Comparison of ENCODE assay signal across 1 cellular context in the genomic region with DNA sequence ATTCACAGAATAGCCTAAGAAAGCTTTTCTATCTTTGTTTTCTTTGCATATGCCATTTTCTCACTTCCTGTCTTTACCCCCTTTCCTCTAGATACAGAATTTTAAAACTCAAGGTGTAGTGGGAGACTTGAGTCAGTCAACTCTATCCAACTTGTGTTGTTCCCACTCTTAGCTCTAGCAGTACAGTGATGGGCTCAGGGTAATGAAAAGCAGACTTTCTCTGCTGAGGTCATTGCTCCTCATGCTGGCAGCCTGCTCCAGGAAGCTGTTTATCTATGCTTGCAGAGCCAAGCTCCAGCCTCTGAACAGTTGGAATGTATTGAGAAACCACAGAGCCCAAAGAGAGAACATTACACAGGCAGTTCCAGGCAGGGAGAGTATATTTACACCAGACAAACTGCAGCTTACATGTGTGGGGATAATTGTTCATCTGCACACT.
TF ChIP-seq lines count a peak whose summit lies in the region.

No MANE protein-coding gene starts in this region.

TF ChIP-seq in HepG2, 621 proteins besides CTCF, POLR2A, EP300 and RAD21 (continued from another document and continues in another):
- TF ChIP-seq, protein P1, sequence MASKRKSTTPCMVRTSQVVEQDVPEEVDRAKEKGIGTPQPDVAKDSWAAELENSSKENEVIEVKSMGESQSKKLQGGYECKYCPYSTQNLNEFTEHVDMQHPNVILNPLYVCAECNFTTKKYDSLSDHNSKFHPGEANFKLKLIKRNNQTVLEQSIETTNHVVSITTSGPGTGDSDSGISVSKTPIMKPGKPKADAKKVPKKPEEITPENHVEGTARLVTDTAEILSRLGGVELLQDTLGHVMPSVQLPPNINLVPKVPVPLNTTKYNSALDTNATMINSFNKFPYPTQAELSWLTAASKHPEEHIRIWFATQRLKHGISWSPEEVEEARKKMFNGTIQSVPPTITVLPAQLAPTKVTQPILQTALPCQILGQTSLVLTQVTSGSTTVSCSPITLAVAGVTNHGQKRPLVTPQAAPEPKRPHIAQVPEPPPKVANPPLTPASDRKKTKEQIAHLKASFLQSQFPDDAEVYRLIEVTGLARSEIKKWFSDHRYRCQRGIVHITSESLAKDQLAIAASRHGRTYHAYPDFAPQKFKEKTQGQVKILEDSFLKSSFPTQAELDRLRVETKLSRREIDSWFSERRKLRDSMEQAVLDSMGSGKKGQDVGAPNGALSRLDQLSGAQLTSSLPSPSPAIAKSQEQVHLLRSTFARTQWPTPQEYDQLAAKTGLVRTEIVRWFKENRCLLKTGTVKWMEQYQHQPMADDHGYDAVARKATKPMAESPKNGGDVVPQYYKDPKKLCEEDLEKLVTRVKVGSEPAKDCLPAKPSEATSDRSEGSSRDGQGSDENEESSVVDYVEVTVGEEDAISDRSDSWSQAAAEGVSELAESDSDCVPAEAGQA (IDR thresholded peaks at IDR 0.05; ENCODE audit: low read depth): no peak
- TF ChIP-seq, protein P1 (CRISPR knock-in tag; IDR thresholded peaks at IDR 0.05; ENCODE audit: borderline replicate concordance): no peak
- no peak for TF ChIP-seq ATAD3A (CRISPR knock-in tag; IDR thresholded peaks at IDR 0.05)
- TF ChIP-seq ZBTB20 (CRISPR knock-in tag; IDR thresholded peaks at IDR 0.05; ENCODE audit: borderline replicate concordance, low read depth): no peak
- TF ChIP-seq ZNF343 (CRISPR knock-in tag; IDR thresholded peaks at IDR 0.05): no peak
- no peak for TF ChIP-seq ZKSCAN5 (CRISPR knock-in tag; IDR thresholded peaks at IDR 0.05)
- no peak for TF ChIP-seq ETV6 (CRISPR knock-in tag; conservative IDR thresholded peaks at IDR 0.05)
- TF ChIP-seq FOXP1 (IDR thresholded peaks at IDR 0.05): no peak
- peak; percentile 54; the same call in 1 of the 2 replicates for TF ChIP-seq FOXP1 (CRISPR knock-in tag; IDR thresholded peaks at IDR 0.05)
- TF ChIP-seq, protein P2, sequence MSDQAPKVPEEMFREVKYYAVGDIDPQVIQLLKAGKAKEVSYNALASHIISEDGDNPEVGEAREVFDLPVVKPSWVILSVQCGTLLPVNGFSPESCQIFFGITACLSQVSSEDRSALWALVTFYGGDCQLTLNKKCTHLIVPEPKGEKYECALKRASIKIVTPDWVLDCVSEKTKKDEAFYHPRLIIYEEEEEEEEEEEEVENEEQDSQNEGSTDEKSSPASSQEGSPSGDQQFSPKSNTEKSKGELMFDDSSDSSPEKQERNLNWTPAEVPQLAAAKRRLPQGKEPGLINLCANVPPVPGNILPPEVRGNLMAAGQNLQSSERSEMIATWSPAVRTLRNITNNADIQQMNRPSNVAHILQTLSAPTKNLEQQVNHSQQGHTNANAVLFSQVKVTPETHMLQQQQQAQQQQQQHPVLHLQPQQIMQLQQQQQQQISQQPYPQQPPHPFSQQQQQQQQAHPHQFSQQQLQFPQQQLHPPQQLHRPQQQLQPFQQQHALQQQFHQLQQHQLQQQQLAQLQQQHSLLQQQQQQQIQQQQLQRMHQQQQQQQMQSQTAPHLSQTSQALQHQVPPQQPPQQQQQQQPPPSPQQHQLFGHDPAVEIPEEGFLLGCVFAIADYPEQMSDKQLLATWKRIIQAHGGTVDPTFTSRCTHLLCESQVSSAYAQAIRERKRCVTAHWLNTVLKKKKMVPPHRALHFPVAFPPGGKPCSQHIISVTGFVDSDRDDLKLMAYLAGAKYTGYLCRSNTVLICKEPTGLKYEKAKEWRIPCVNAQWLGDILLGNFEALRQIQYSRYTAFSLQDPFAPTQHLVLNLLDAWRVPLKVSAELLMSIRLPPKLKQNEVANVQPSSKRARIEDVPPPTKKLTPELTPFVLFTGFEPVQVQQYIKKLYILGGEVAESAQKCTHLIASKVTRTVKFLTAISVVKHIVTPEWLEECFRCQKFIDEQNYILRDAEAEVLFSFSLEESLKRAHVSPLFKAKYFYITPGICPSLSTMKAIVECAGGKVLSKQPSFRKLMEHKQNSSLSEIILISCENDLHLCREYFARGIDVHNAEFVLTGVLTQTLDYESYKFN (CRISPR knock-in tag; conservative IDR thresholded peaks at IDR 0.05): peak; percentile 52
- no peak for TF ChIP-seq ZNF20 (CRISPR knock-in tag; IDR thresholded peaks at IDR 0.05)
- TF ChIP-seq, protein P3, sequence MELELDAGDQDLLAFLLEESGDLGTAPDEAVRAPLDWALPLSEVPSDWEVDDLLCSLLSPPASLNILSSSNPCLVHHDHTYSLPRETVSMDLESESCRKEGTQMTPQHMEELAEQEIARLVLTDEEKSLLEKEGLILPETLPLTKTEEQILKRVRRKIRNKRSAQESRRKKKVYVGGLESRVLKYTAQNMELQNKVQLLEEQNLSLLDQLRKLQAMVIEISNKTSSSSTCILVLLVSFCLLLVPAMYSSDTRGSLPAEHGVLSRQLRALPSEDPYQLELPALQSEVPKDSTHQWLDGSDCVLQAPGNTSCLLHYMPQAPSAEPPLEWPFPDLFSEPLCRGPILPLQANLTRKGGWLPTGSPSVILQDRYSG (CRISPR knock-in tag; IDR thresholded peaks at IDR 0.05): peak; percentile 60; the same call in 1 of the 2 replicates
- no peak for TF ChIP-seq NFKBIZ (CRISPR knock-in tag; IDR thresholded peaks at IDR 0.05)
- TF ChIP-seq RBM22 (optimal IDR thresholded peaks at IDR 0.05; ENCODE audit: low read length): no peak
- TF ChIP-seq PHF8 (CRISPR knock-in tag; IDR thresholded peaks at IDR 0.05): no peak
- no peak for TF ChIP-seq ZNF746 (CRISPR knock-in tag; IDR thresholded peaks at IDR 0.05)
- no peak for TF ChIP-seq ZNF263 (CRISPR knock-in tag; IDR thresholded peaks at IDR 0.05)
- no peak for TF ChIP-seq ZNF879 (CRISPR knock-in tag; IDR thresholded peaks at IDR 0.05)
- TF ChIP-seq ELK4 (CRISPR knock-in tag; IDR thresholded peaks at IDR 0.05; ENCODE audit: borderline replicate concordance): no peak
- TF ChIP-seq JUN (CRISPR knock-in tag; IDR thresholded peaks at IDR 0.05): peak; percentile 46; the same call in 1 of the 2 replicates
- no peak for TF ChIP-seq KDM6A (CRISPR knock-in tag; IDR thresholded peaks at IDR 0.05; ENCODE audit: low read depth)
- no peak for TF ChIP-seq ZNF205 (CRISPR knock-in tag; IDR thresholded peaks at IDR 0.05)
- TF ChIP-seq ZNF780A (CRISPR knock-in tag; IDR thresholded peaks at IDR 0.05): no peak
- TF ChIP-seq, protein P4, sequence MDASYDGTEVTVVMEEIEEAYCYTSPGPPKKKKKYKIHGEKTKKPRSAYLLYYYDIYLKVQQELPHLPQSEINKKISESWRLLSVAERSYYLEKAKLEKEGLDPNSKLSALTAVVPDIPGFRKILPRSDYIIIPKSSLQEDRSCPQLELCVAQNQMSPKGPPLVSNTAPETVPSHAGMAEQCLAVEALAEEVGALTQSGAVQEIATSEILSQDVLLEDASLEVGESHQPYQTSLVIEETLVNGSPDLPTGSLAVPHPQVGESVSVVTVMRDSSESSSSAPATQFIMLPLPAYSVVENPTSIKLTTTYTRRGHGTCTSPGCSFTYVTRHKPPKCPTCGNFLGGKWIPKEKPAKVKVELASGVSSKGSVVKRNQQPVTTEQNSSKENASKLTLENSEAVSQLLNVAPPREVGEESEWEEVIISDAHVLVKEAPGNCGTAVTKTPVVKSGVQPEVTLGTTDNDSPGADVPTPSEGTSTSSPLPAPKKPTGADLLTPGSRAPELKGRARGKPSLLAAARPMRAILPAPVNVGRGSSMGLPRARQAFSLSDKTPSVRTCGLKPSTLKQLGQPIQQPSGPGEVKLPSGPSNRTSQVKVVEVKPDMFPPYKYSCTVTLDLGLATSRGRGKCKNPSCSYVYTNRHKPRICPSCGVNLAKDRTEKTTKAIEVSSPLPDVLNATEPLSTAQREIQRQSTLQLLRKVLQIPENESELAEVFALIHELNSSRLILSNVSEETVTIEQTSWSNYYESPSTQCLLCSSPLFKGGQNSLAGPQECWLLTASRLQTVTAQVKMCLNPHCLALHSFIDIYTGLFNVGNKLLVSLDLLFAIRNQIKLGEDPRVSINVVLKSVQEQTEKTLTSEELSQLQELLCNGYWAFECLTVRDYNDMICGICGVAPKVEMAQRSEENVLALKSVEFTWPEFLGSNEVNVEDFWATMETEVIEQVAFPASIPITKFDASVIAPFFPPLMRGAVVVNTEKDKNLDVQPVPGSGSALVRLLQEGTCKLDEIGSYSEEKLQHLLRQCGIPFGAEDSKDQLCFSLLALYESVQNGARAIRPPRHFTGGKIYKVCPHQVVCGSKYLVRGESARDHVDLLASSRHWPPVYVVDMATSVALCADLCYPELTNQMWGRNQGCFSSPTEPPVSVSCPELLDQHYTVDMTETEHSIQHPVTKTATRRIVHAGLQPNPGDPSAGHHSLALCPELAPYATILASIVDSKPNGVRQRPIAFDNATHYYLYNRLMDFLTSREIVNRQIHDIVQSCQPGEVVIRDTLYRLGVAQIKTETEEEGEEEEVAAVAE (CRISPR knock-in tag; IDR thresholded peaks at IDR 0.05; ENCODE audit: borderline replicate concordance): no peak
- no peak for TF ChIP-seq ZNF619 (CRISPR knock-in tag; IDR thresholded peaks at IDR 0.05)
- no peak for TF ChIP-seq BRCA1 (CRISPR knock-in tag; IDR thresholded peaks at IDR 0.05)
- no peak for TF ChIP-seq ONECUT2 (CRISPR knock-in tag; IDR thresholded peaks at IDR 0.05)
- TF ChIP-seq ZNF136 (CRISPR knock-in tag; IDR thresholded peaks at IDR 0.05; ENCODE audit: low read depth): no peak
- peak; percentile 55 for TF ChIP-seq SAP130 (CRISPR knock-in tag; IDR thresholded peaks at IDR 0.05; ENCODE audit: low read depth)
- peak; percentile 80; the same call in 1 of the 2 replicates for TF ChIP-seq ZNF792 (CRISPR knock-in tag; IDR thresholded peaks at IDR 0.05)
- TF ChIP-seq SMARCC2 (IDR thresholded peaks at IDR 0.05): no peak
- TF ChIP-seq GTF2F1 (IDR thresholded peaks at IDR 0.05; ENCODE audit: low read length): no peak
- TF ChIP-seq RBFOX2 (IDR thresholded peaks at IDR 0.05; ENCODE audit: low read depth, low read length): no peak
- TF ChIP-seq ZNF772 (CRISPR knock-in tag; IDR thresholded peaks at IDR 0.05): no peak
- no peak for TF ChIP-seq GABPA (IDR thresholded peaks at IDR 0.05; ENCODE audit: low read depth, low read length)
- 0 out of 2 replicates have a peak, but pooled peaks have one; percentile 20 for TF ChIP-seq GABPA (CRISPR knock-in tag; IDR thresholded peaks at IDR 0.05; ENCODE audit: low read depth)
- TF ChIP-seq, protein P5, sequence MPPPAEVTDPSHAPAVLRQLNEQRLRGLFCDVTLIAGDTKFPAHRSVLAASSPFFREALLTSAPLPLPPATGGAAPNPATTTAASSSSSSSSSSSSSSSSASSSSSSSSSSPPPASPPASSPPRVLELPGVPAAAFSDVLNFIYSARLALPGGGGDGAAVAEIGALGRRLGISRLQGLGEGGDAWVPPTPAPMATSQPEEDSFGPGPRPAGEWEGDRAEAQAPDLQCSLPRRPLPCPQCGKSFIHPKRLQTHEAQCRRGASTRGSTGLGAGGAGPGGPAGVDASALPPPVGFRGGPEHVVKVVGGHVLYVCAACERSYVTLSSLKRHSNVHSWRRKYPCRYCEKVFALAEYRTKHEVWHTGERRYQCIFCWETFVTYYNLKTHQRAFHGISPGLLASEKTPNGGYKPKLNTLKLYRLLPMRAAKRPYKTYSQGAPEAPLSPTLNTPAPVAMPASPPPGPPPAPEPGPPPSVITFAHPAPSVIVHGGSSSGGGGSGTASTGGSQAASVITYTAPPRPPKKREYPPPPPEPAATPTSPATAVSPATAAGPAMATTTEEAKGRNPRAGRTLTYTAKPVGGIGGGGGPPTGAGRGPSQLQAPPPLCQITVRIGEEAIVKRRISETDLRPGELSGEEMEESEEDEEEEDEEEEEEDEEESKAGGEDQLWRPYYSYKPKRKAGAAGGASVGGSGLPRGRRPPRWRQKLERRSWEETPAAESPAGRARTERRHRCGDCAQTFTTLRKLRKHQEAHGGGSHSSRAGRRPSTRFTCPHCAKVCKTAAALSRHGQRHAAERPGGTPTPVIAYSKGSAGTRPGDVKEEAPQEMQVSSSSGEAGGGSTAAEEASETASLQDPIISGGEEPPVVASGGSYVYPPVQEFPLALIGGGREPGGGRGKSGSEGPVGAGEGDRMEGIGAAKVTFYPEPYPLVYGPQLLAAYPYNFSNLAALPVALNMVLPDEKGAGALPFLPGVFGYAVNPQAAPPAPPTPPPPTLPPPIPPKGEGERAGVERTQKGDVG (CRISPR knock-in tag; IDR thresholded peaks at IDR 0.05; ENCODE audit: borderline replicate concordance): no peak
- peak; percentile 84 for TF ChIP-seq ZNF644 (CRISPR knock-in tag; IDR thresholded peaks at IDR 0.05; ENCODE audit: low read depth)
- no peak for TF ChIP-seq XRCC5 (optimal IDR thresholded peaks at IDR 0.05; ENCODE audit: low read length)
- TF ChIP-seq HNF4A (CRISPR knock-in tag; IDR thresholded peaks at IDR 0.05): peak; percentile 61
- TF ChIP-seq SNRNP70 (IDR thresholded peaks at IDR 0.05; ENCODE audit: low read depth, low read length): no peak
